ENCODE assay signal across 27 cellular contexts in the genomic region with DNA sequence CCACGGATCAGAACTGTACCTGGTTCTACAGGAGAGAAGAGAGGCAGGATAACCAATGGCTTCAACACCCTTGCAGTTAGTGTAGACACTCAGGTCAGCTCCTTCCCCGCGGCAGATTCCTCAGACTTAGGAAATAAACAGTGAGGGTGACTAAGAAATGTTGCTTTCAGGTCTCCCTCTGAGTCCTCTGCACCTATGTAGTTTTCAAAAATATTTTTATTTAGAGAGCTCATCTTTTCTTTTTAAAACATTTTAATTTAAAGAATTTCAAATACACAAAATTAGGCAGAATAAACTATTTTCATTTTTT.
A peak's percentile ranks its signal among the peaks of the same experiment; 100 is the strongest.
DNase-seq lines count a peak whose midpoint lies in the region; ATAC-seq, FAIRE-seq and TF ChIP-seq lines count a peak whose summit lies in the region.
"Had no signal": no experiment of that assay in that cellular context is flagged by ENCODE, and none has a peak within 500 bp of the region (broad histone marks: within the 10 kb centered on the region; RNA-seq: fewer than 3 reads in every experiment).

No MANE protein-coding gene starts in this region.

- H2BK15ac ChIP-seq in mesenchymal stem cell (ENCODE audit: low read depth, poor library complexity, severe bottlenecking) = no peak overlapping the region

- H2AK5ac ChIP-seq in mesenchymal stem cell (ENCODE audit: low read length, severe bottlenecking) = peak overlapping the region; percentile 26

- no peak overlapping the region for H3K4ac ChIP-seq in mesenchymal stem cell (ENCODE audit: low read depth in 1 of 2, low read length in 2 of 2)

- FAIRE-seq in astrocyte (lab: Jason Lieb, UNC) = no peak
- FAIRE-seq: K562, TTC549, urothelium cell line had no signal

- peak overlapping the region; percentile 7 to 45 for H3K18ac ChIP-seq in mesenchymal stem cell (ENCODE audit: low read depth in 1 of 2, low read length in 2 of 2)

- WGBS in mesenchymal stem cell = 68% methylated on average over 1 of the region's 3 CpGs

- H3K9ac ChIP-seq in astrocyte (ENCODE audit: low read length) (peak overlapping the region; percentile 31), mesenchymal stem cell (ENCODE audit: low read length) (no peak overlapping the region)
- H3K9ac ChIP-seq: parathyroid adenoma had no signal

- no peak for TF ChIP-seq CTCF in natural killer cell (IDR thresholded peaks at IDR 0.05)
- TF ChIP-seq CTCF in astrocyte (IDR thresholded peaks at IDR 0.05; ENCODE audit: insufficient read depth, low read depth, low read length) = no peak
- no peak for TF ChIP-seq CTCF in type B pancreatic cell (conservative IDR thresholded peaks at IDR 0.05)

- H4K8ac ChIP-seq in mesenchymal stem cell (ENCODE audit: low read length) = peak overlapping the region; percentile 71

- H3K79me1 ChIP-seq in mesenchymal stem cell (replicated peaks; ENCODE audit: low read length, poor library complexity, severe bottlenecking) = peaks cover 13% of the 10 kb centered on the region

- peak overlapping the region; percentile 28 for H3K4me3 Mint-ChIP-seq in natural killer cell
- no peak overlapping the region for H3K4me3 Mint-ChIP-seq in natural killer cell treated with Interleukin-12 subunit alpha and Interleukin-12 subunit beta and Interleukin-15 and Interleukin-18, amount 100 ng/mL, for 72 hours
- no peak overlapping the region for H3K4me3 Mint-ChIP-seq in astrocyte (ENCODE audit: unreplicated experiment)
- H3K4me3 Mint-ChIP-seq in type B pancreatic cell = no peak overlapping the region
- H3K4me3 Mint-ChIP-seq: activated CD4-positive, alpha-beta memory T cell treated with anti-CD3 and anti-CD28 coated beads, Interleukin-2, amount 10 ng/mL, durations not matched to agents 7 days and 5 days; activated naive CD4-positive, alpha-beta T cell treated with anti-CD3 and anti-CD28 coated beads, Interleukin-2, amount 10 ng/mL, durations not matched to agents 7 days and 5 days; B cell; nephron progenitor cell; T-helper 1 cell treated with Interleukin-12 subunit alpha and Interleukin-12 subunit beta and Interleukin-4 antibody, amounts not matched to agents 30 μg/mL and 1 μg/mL, for 36 hours had no signal

- H2AFZ ChIP-seq in astrocyte (ENCODE audit: low read depth, low read length) = no peak overlapping the region
- no peak overlapping the region for H2AFZ ChIP-seq in mesenchymal stem cell (ENCODE audit: low read depth, low read length)
- H2AFZ ChIP-seq: parathyroid adenoma had no signal

- ATAC-seq in natural killer cell = no peak
- ATAC-seq in natural killer cell treated with Interleukin-12 subunit alpha and Interleukin-12 subunit beta and Interleukin-15 and Interleukin-18, amount 100 ng/mL, for 72 hours = no peak
- ATAC-seq in GM19395 (IDR thresholded peaks at IDR 0.05; ENCODE audit: unreplicated experiment) = no peak
- ATAC-seq: K562 had no signal

- H3K36me3 ChIP-seq in astrocyte (ENCODE audit: insufficient read depth, low read length) (peaks cover 3% of the 10 kb centered on the region), mesenchymal stem cell (ENCODE audit: control insufficient read depth in 1 of 2, insufficient read depth in 2 of 2, low read depth in 1 of 2, low read length in 2 of 2) (peaks cover 0 to 16% of the 10 kb centered on the region in 2 experiments)

- H2BK12ac ChIP-seq in mesenchymal stem cell (ENCODE audit: low read length in 2 of 2) = peak overlapping the region in 1 of 2 experiments; percentile 43

- no peak overlapping the region for H2BK5ac ChIP-seq in mesenchymal stem cell (ENCODE audit: low read depth, low read length, poor library complexity, severe bottlenecking)

- H3K27ac Mint-ChIP-seq in natural killer cell (peak overlapping the region; percentile 82 to 83), astrocyte (ENCODE audit: unreplicated experiment) (peak overlapping the region; percentile 83), type B pancreatic cell (no peak overlapping the region)
- peak overlapping the region in 1 of 2 donors; percentile 76 for H3K27ac Mint-ChIP-seq in natural killer cell treated with Interleukin-12 subunit alpha and Interleukin-12 subunit beta and Interleukin-15 and Interleukin-18, amount 100 ng/mL, for 72 hours
- H3K27ac Mint-ChIP-seq: activated CD4-positive, alpha-beta memory T cell treated with anti-CD3 and anti-CD28 coated beads, Interleukin-2, amount 10 ng/mL, durations not matched to agents 7 days and 5 days; activated naive CD4-positive, alpha-beta T cell treated with anti-CD3 and anti-CD28 coated beads, Interleukin-2, amount 10 ng/mL, durations not matched to agents 7 days and 5 days; B cell; nephron progenitor cell; T-helper 1 cell treated with Interleukin-12 subunit alpha and Interleukin-12 subunit beta and Interleukin-4 antibody, amounts not matched to agents 30 μg/mL and 1 μg/mL, for 36 hours had no signal

- H3K9me3 ChIP-seq in astrocyte (ENCODE audit: insufficient read depth, low read depth, low read length) = no peaks in the 10 kb centered on the region
- no peaks in the 10 kb centered on the region for H3K9me3 ChIP-seq in mesenchymal stem cell (ENCODE audit: control insufficient read depth, low read length)
- H3K9me3 ChIP-seq: spleen had no signal

- H2BK120ac ChIP-seq in mesenchymal stem cell (ENCODE audit: low read depth, low read length) = no peak overlapping the region

- H3K27me3 ChIP-seq in astrocyte (ENCODE audit: insufficient read depth, low read length) = no peaks in the 10 kb centered on the region
- no peaks in the 10 kb centered on the region for H3K27me3 ChIP-seq in mesenchymal stem cell (ENCODE audit: control insufficient read depth in 1 of 2, insufficient read depth in 1 of 2, low read length in 2 of 2)
- H3K27me3 ChIP-seq: spleen had no signal

- no peak overlapping the region for H3K14ac ChIP-seq in mesenchymal stem cell (ENCODE audit: low read length in 2 of 2)

- no peaks in the 10 kb centered on the region for H3K27me3 Mint-ChIP-seq in natural killer cell (ENCODE audit: low read depth in 2 of 2)
- H3K27me3 Mint-ChIP-seq in natural killer cell treated with Interleukin-12 subunit alpha and Interleukin-12 subunit beta and Interleukin-15 and Interleukin-18, amount 100 ng/mL, for 72 hours = no peaks in the 10 kb centered on the region
- H3K27me3 Mint-ChIP-seq in astrocyte (ENCODE audit: low read depth, unreplicated experiment) = no peaks in the 10 kb centered on the region
- no peaks in the 10 kb centered on the region for H3K27me3 Mint-ChIP-seq in type B pancreatic cell
- H3K27me3 Mint-ChIP-seq: activated CD4-positive, alpha-beta memory T cell treated with anti-CD3 and anti-CD28 coated beads, Interleukin-2, amount 10 ng/mL, durations not matched to agents 7 days and 5 days; activated naive CD4-positive, alpha-beta T cell treated with anti-CD3 and anti-CD28 coated beads, Interleukin-2, amount 10 ng/mL, durations not matched to agents 7 days and 5 days; B cell had no signal

- H3K36me3 Mint-ChIP-seq in natural killer cell (no peaks in the 10 kb centered on the region), astrocyte (ENCODE audit: low read depth, unreplicated experiment) (peaks cover 8% of the 10 kb centered on the region), type B pancreatic cell (peaks cover 31% of the 10 kb centered on the region)
- no peaks in the 10 kb centered on the region for H3K36me3 Mint-ChIP-seq in natural killer cell treated with Interleukin-12 subunit alpha and Interleukin-12 subunit beta and Interleukin-15 and Interleukin-18, amount 100 ng/mL, for 72 hours

- peaks cover 15% of the 10 kb centered on the region for H4K20me1 ChIP-seq in astrocyte (ENCODE audit: insufficient read depth, low read length)

- H3K23ac ChIP-seq in mesenchymal stem cell (ENCODE audit: low read length in 2 of 2) = no peak overlapping the region

- H3K9me3 Mint-ChIP-seq in natural killer cell (no peaks in the 10 kb centered on the region), astrocyte (ENCODE audit: unreplicated experiment) (peaks cover 2% of the 10 kb centered on the region), type B pancreatic cell (no peaks in the 10 kb centered on the region)
- H3K9me3 Mint-ChIP-seq in natural killer cell treated with Interleukin-12 subunit alpha and Interleukin-12 subunit beta and Interleukin-15 and Interleukin-18, amount 100 ng/mL, for 72 hours = no peaks in the 10 kb centered on the region
- H3K9me3 Mint-ChIP-seq: activated CD4-positive, alpha-beta memory T cell treated with anti-CD3 and anti-CD28 coated beads, Interleukin-2, amount 10 ng/mL, durations not matched to agents 7 days and 5 days; activated naive CD4-positive, alpha-beta T cell treated with anti-CD3 and anti-CD28 coated beads, Interleukin-2, amount 10 ng/mL, durations not matched to agents 7 days and 5 days; nephron progenitor cell; T-helper 1 cell treated with Interleukin-12 subunit alpha and Interleukin-12 subunit beta and Interleukin-4 antibody, amounts not matched to agents 30 μg/mL and 1 μg/mL, for 36 hours had no signal

- DNase-seq in natural killer cell (no peak), astrocyte (ENCODE audit: low read depth) (peak; percentile 20), mesenchymal stem cell (peak; percentile 43), type B pancreatic cell (ENCODE audit: extremely low spot score, unreplicated experiment) (no peak)
- DNase-seq in natural killer cell treated with Interleukin-12 subunit alpha and Interleukin-12 subunit beta and Interleukin-15 and Interleukin-18, amount 100 ng/mL, for 72 hours (ENCODE audit: low spot score) = no peak
- DNase-seq in activated CD4-positive, alpha-beta T cell treated with anti-CD3 and anti-CD28 coated beads, Interleukin-2, amount 50 U/mL, for 4 hours = no peak
- no peak for DNase-seq in stimulated activated CD4-positive, alpha-beta T cell treated with anti-CD3 and anti-CD28 coated beads, Interleukin-4, amount 100 ng/mL, for 1 hour
- DNase-seq: activated CD4-positive, alpha-beta memory T cell treated with anti-CD3 and anti-CD28 coated beads, Interleukin-2, amount 10 ng/mL, durations not matched to agents 7 days and 5 days; activated CD8-positive, alpha-beta memory T cell treated with anti-CD3 and anti-CD28 coated beads, Interleukin-2, amount 50 U/mL, for 48 hours; activated naive CD4-positive, alpha-beta T cell treated with anti-CD3 and anti-CD28 coated beads, Interleukin-2, amount 10 ng/mL, durations not matched to agents 7 days and 5 days; anterior cingulate cortex; H7; hippocampal formation; MM.1S; NCI-H1417 treated with DMSO at 0.1 percent for 48 hours; NCI-H446; NCI-H82; nephron progenitor cell; spleen; substantia nigra had no signal

- H3K79me2 ChIP-seq in astrocyte (ENCODE audit: insufficient read depth, low read length) = peaks cover 23% of the 10 kb centered on the region
- H3K79me2 ChIP-seq: parathyroid adenoma had no signal

- no peak overlapping the region for H3K4me3 ChIP-seq in astrocyte (ENCODE audit: insufficient read depth, low read depth, low read length)
- H3K4me3 ChIP-seq in mesenchymal stem cell (ENCODE audit: insufficient read depth in 1 of 2, low read depth in 1 of 2, low read length in 2 of 2) = no peak overlapping the region
- H3K4me3 ChIP-seq: K562, spleen had no signal

- intact Hi-C loops in natural killer cell (cut with micrococcal nuclease) = no loop called here

- H3K4me1 Mint-ChIP-seq in natural killer cell = peaks cover 72 to 78% of the 10 kb centered on the region in 2 donors
- peaks cover 54 to 55% of the 10 kb centered on the region in 2 donors for H3K4me1 Mint-ChIP-seq in natural killer cell treated with Interleukin-12 subunit alpha and Interleukin-12 subunit beta and Interleukin-15 and Interleukin-18, amount 100 ng/mL, for 72 hours (ENCODE audit: low read depth in 2 of 2)
- peaks cover 49% of the 10 kb centered on the region for H3K4me1 Mint-ChIP-seq in astrocyte (ENCODE audit: low read depth, unreplicated experiment)
- peaks cover 25% of the 10 kb centered on the region for H3K4me1 Mint-ChIP-seq in type B pancreatic cell (ENCODE audit: unreplicated experiment)

- H3K4me1 ChIP-seq in astrocyte (ENCODE audit: insufficient read depth, low read length) (peaks cover 17% of the 10 kb centered on the region), mesenchymal stem cell (ENCODE audit: control insufficient read depth, insufficient read depth, low read depth, low read length) (peaks cover 6% of the 10 kb centered on the region)
- H3K4me1 ChIP-seq: parathyroid adenoma had no signal

- peak overlapping the region; percentile 76 for H3K4me2 ChIP-seq in astrocyte (ENCODE audit: low read length)
- H3K4me2 ChIP-seq in mesenchymal stem cell (ENCODE audit: low read length, poor library complexity, severe bottlenecking) = no peak overlapping the region

- H4K91ac ChIP-seq in mesenchymal stem cell (ENCODE audit: low read length) = peak overlapping the region; percentile 25

- peak overlapping the region; percentile 47 for H3K27ac ChIP-seq in astrocyte (ENCODE audit: low read depth, low read length)
- peak overlapping the region; percentile 73 for H3K27ac ChIP-seq in mesenchymal stem cell (ENCODE audit: low read length, poor library complexity, severe bottlenecking)
- H3K27ac ChIP-seq: parathyroid adenoma, spleen had no signal

Comparison
In these comparisons a context has a peak if more than half of its experiments do, and no peak if none do; other contexts are left out.
1. DNase-seq: peak in astrocyte (single experiment) and mesenchymal stem cell (single experiment); none in natural killer cell (single experiment), natural killer cell treated with Interleukin-12 subunit alpha and Interleukin-12 subunit beta and Interleukin-15 and Interleukin-18, amount 100 ng/mL, for 72 hours (single experiment), type B pancreatic cell (single experiment), activated CD4-positive, alpha-beta T cell treated with anti-CD3 and anti-CD28 coated beads, Interleukin-2, amount 50 U/mL, for 4 hours (0 of 2) and stimulated activated CD4-positive, alpha-beta T cell treated with anti-CD3 and anti-CD28 coated beads, Interleukin-4, amount 100 ng/mL, for 1 hour (single experiment).